In genomic region chr5:14879985-14880589, GRCh38 we compare ENCODE assay signal across 25 cellular contexts. TPM values are rescaled to one million over a fixed set of nuclear protein-coding genes. Genes with fewer than 3 reads are reported as not detected.
DNase-seq lines count a peak whose midpoint lies in the region; ATAC-seq and TF ChIP-seq lines count a peak whose summit lies in the region.
"Had no signal": no experiment of that assay in that cellular context is flagged by ENCODE, and none has a peak within 500 bp of the region (broad histone marks: within the 10 kb centered on the region; RNA-seq: fewer than 3 reads in every experiment).

No MANE protein-coding gene starts in this region.

- H3K9me3 Mint-ChIP-seq in activated CD8-positive, alpha-beta T cell treated with anti-CD3 and anti-CD28 coated beads, Interleukin-2, amount 10 ng/mL, durations not matched to agents 7 days and 5 days (ENCODE audit: insufficient read depth) = no peaks in the 10 kb centered on the region
- H3K9me3 Mint-ChIP-seq: activated CD4-positive, alpha-beta memory T cell treated with anti-CD3 and anti-CD28 coated beads, Interleukin-2, amount 10 ng/mL, durations not matched to agents 7 days and 5 days; memory B cell; naive thymus-derived CD8-positive, alpha-beta T cell had no signal

- no peaks in the 10 kb centered on the region for H3K36me3 ChIP-seq in effector memory CD4-positive, alpha-beta T cell (ENCODE audit: control insufficient read depth, insufficient read depth, low read length)
- H3K36me3 ChIP-seq: cardiac muscle cell, pancreas, thoracic aorta had no signal

- H3K27me3 ChIP-seq in effector memory CD4-positive, alpha-beta T cell (replicated peaks; ENCODE audit: control insufficient read depth, insufficient read depth, low read length, poor library complexity, severe bottlenecking) = no peaks in the 10 kb centered on the region
- H3K27me3 ChIP-seq: cardiac muscle cell, pancreas had no signal

- H3K27ac Mint-ChIP-seq in activated CD8-positive, alpha-beta T cell treated with anti-CD3 and anti-CD28 coated beads, Interleukin-2, amount 10 ng/mL, durations not matched to agents 7 days and 5 days = no peak overlapping the region
- H3K27ac Mint-ChIP-seq: activated CD4-positive, alpha-beta memory T cell treated with anti-CD3 and anti-CD28 coated beads, Interleukin-2, amount 10 ng/mL, durations not matched to agents 7 days and 5 days; activated naive CD8-positive, alpha-beta T cell; memory B cell had no signal

- DNase-seq in NOMO-1 treated with DMSO at 0.1 percent for 48 hours (lab: John Stamatoyannopoulos, UW; ENCODE audit: unreplicated experiment) (peak; percentile 24), NOMO-1 treated with dmso at 0.1 percent for 144 hours (lab: John Stamatoyannopoulos, UW; ENCODE audit: unreplicated experiment) (no peak), MV-4-11 (lab: John Stamatoyannopoulos, UW) (peak; percentile 19), choroid plexus epithelial cell (ENCODE audit: low read depth) (peak; percentile 76), sciatic nerve (ENCODE audit: low spot score) (no peak)
- no peak for DNase-seq in activated CD8-positive, alpha-beta T cell treated with anti-CD3 and anti-CD28 coated beads, Interleukin-2, amount 10 ng/mL, durations not matched to agents 7 days and 5 days
- DNase-seq in effector memory CD4-positive, alpha-beta T cell = no peak
- DNase-seq: activated CD4-positive, alpha-beta memory T cell treated with anti-CD3 and anti-CD28 coated beads, Interleukin-2, amount 10 ng/mL, durations not matched to agents 7 days and 5 days; activated T-cell treated with anti-CD3 and anti-CD28 coated beads, Interleukin-2, amount 50 U/mL, for 48 hours; erythroblast; naive thymus-derived CD8-positive, alpha-beta T cell; NCI-H187 treated with DMSO at 0.1 percent for 48 hours; NCI-H510A; pancreas; Right ventricle myocardium superior; small intestine; T-helper 1 cell had no signal

- no peaks in the 10 kb centered on the region for H3K9me3 ChIP-seq in effector memory CD4-positive, alpha-beta T cell (ENCODE audit: control insufficient read depth, low read length)
- H3K9me3 ChIP-seq: pancreas, thoracic aorta had no signal

- H3K4me1 ChIP-seq in effector memory CD4-positive, alpha-beta T cell (ENCODE audit: control insufficient read depth, insufficient read depth, low read length, poor library complexity, severe bottlenecking) = no peaks in the 10 kb centered on the region
- H3K4me1 ChIP-seq: pancreas had no signal

- intact Hi-C loops in sciatic nerve (cut with DNase I) = loop anchor here (10.0 kb wide), 1 partner anchor 45 kb away; no protein-coding TSS in a partner anchor

- CTCF ChIA-PET in activated CD8-positive, alpha-beta T cell treated with anti-CD3 and anti-CD28 coated beads, Interleukin-2, amount 10 ng/mL, durations not matched to agents 7 days and 5 days (lab: Charles Lee) = interaction anchor here (1.1 kb wide), 1 partner anchor 8 kb away, joined by 3 read pairs; no protein-coding TSS in a partner anchor

- ATAC-seq in sciatic nerve (peak; percentile 84), HG02571 (IDR thresholded peaks at IDR 0.05; ENCODE audit: unreplicated experiment) (no peak)
- no peak for ATAC-seq in activated CD8-positive, alpha-beta T cell treated with anti-CD3 and anti-CD28 coated beads, Interleukin-2, amount 10 ng/mL, durations not matched to agents 7 days and 5 days
- ATAC-seq: naive thymus-derived CD8-positive, alpha-beta T cell; pancreas had no signal

- TF ChIP-seq CTCF in choroid plexus epithelial cell (conservative IDR thresholded peaks at IDR 0.05; ENCODE audit: low read depth, low read length) = no peak

- H3K4me3 Mint-ChIP-seq in activated CD8-positive, alpha-beta T cell treated with anti-CD3 and anti-CD28 coated beads, Interleukin-2, amount 10 ng/mL, durations not matched to agents 7 days and 5 days = no peak overlapping the region
- H3K4me3 Mint-ChIP-seq: activated CD4-positive, alpha-beta memory T cell treated with anti-CD3 and anti-CD28 coated beads, Interleukin-2, amount 10 ng/mL, durations not matched to agents 7 days and 5 days; activated naive CD8-positive, alpha-beta T cell; memory B cell; naive thymus-derived CD8-positive, alpha-beta T cell had no signal

- no peaks in the 10 kb centered on the region for H3K4me1 Mint-ChIP-seq in activated CD8-positive, alpha-beta T cell treated with anti-CD3 and anti-CD28 coated beads, Interleukin-2, amount 10 ng/mL, durations not matched to agents 7 days and 5 days (ENCODE audit: low read depth)
- H3K4me1 Mint-ChIP-seq: activated CD4-positive, alpha-beta memory T cell treated with anti-CD3 and anti-CD28 coated beads, Interleukin-2, amount 10 ng/mL, durations not matched to agents 7 days and 5 days had no signal

- no peaks in the 10 kb centered on the region for H3K36me3 Mint-ChIP-seq in activated CD8-positive, alpha-beta T cell treated with anti-CD3 and anti-CD28 coated beads, Interleukin-2, amount 10 ng/mL, durations not matched to agents 7 days and 5 days (ENCODE audit: low read depth)
- H3K36me3 Mint-ChIP-seq: activated naive CD8-positive, alpha-beta T cell; memory B cell; naive thymus-derived CD8-positive, alpha-beta T cell had no signal

- peaks cover 19% of the 10 kb centered on the region for H3K27me3 Mint-ChIP-seq in activated CD8-positive, alpha-beta T cell treated with anti-CD3 and anti-CD28 coated beads, Interleukin-2, amount 10 ng/mL, durations not matched to agents 7 days and 5 days (ENCODE audit: low read depth)

- POLR2A ChIA-PET in activated CD8-positive, alpha-beta T cell treated with anti-CD3 and anti-CD28 coated beads, Interleukin-2, amount 10 ng/mL, durations not matched to agents 7 days and 5 days (lab: Charles Lee) = interaction anchor here (0.9 kb wide), 1 partner anchor 137 kb away, joined by 3 read pairs; no protein-coding TSS in a partner anchor

- H3K27ac ChIP-seq in effector memory CD4-positive, alpha-beta T cell (ENCODE audit: insufficient read depth, low read length, poor library complexity, severe bottlenecking) = no peak overlapping the region
- H3K27ac ChIP-seq: 22Rv1, C4-2B, cardiac muscle cell, pancreas, thoracic aorta, VCaP had no signal

- no peak overlapping the region for H3K4me3 ChIP-seq in choroid plexus epithelial cell (ENCODE audit: low read depth, low read length)
- no peak overlapping the region for H3K4me3 ChIP-seq in effector memory CD4-positive, alpha-beta T cell (ENCODE audit: insufficient read depth, low read depth, low read length, poor library complexity, severe bottlenecking)
- H3K4me3 ChIP-seq: cardiac muscle cell, pancreas, thoracic aorta had no signal

RNA-seq across cellular contexts. Expression of gene ANKH, which starts 8.5 kb away (rescaled TPM):
- total RNA-seq in sciatic nerve = 156 TPM
- total RNA-seq in activated CD8-positive, alpha-beta T cell treated with anti-CD3 and anti-CD28 coated beads, Interleukin-2, amount 10 ng/mL, durations not matched to agents 7 days and 5 days = 10 to 100 TPM; 32.1 to 36.0 TPM

Comparison
In these comparisons a context has a peak if more than half of its experiments do, and no peak if none do; other contexts are left out.
1. DNase-seq: peak in NOMO-1 treated with DMSO at 0.1 percent for 48 hours (single experiment), MV-4-11 (single experiment) and choroid plexus epithelial cell (single experiment); none in NOMO-1 treated with dmso at 0.1 percent for 144 hours (single experiment), sciatic nerve (single experiment), activated CD8-positive, alpha-beta T cell treated with anti-CD3 and anti-CD28 coated beads, Interleukin-2, amount 10 ng/mL, durations not matched to agents 7 days and 5 days (single experiment) and effector memory CD4-positive, alpha-beta T cell (0 of 3).